In the genomic region with DNA sequence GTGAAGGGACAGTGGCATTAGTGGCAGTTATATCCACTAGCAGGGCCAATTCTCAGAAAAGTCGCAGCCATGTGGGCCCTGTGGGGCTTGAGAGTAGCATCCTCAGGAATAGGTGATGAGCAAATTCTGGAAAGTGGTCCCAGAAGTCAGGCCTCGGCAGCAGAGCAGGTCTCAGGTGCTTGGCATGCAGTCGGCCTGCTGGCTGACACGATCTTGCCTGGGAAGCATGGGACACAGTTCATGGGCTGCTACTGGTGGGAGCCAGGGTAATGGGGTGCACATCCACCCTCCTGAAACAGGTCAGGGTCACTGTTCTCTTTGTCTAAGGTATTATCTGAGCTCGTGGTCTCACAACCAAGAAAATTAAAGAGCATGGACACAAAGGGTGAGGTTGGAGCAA, we compare ENCODE assay signal across 31 cellular contexts. TPM values are rescaled to one million over a fixed set of nuclear protein-coding genes. Genes with fewer than 3 reads are reported as not detected.
"Had no signal": no experiment of that assay in that cellular context is flagged by ENCODE, and none has a peak within 500 bp of the region (broad histone marks: within the 10 kb centered on the region; RNA-seq: fewer than 3 reads in every experiment).

No MANE protein-coding gene starts in this region.

- H3K27me3 ChIP-seq: ascending aorta, Peyer's patch, SJSA1 had no signal

- H3K36me3 ChIP-seq: ascending aorta, cardiac muscle cell, Peyer's patch, SJSA1 had no signal

- ATAC-seq: activated CD4-positive, alpha-beta T cell treated with anti-CD3 and anti-CD28 coated beads for 36 hours; activated CD4-positive, CD25-positive, alpha-beta regulatory T cell treated with anti-CD3 and anti-CD28 coated beads, Interleukin-2, amount 50 U/mL, for 24 hours; activated CD8-positive, alpha-beta T cell treated with anti-CD3 and anti-CD28 coated beads, Interleukin-2, amount 10 ng/mL, durations not matched to agents 7 days and 5 days; PC-3; WTC11 had no signal

- H3K9me3 ChIP-seq: ascending aorta, Peyer's patch, SJSA1, SK-N-SH had no signal

- H3K27ac ChIP-seq: ascending aorta, Peyer's patch, SJSA1 had no signal

- H3K9ac ChIP-seq: SK-N-SH had no signal

- FAIRE-seq: TTC549 had no signal

- H3K4me2 ChIP-seq: SK-N-SH had no signal

- H3K4me3 ChIP-seq: ascending aorta, cardiac muscle cell, Peyer's patch, SJSA1 had no signal

- DNase-seq: activated CD4-positive, alpha-beta T cell treated with anti-CD3 and anti-CD28 coated beads for 36 hours; activated CD4-positive, alpha-beta T cell treated with anti-CD3 and anti-CD28 coated beads, Interleukin-2, amount 10 ng/mL, durations not matched to agents 7 days and 5 days; activated CD4-positive, alpha-beta T cell treated with anti-CD3 and anti-CD28 coated beads, Interleukin-2, amount 50 U/mL, for 48 hours; activated CD8-positive, alpha-beta T cell treated with anti-CD3 and anti-CD28 coated beads, Interleukin-2, amount 10 ng/mL, durations not matched to agents 7 days and 5 days; activated gamma-delta T cell; activated naive CD4-positive, alpha-beta T cell treated with Interleukin-2 at 50 U/mL for 16 hours; activated naive CD8-positive, alpha-beta T cell treated with anti-CD3 and anti-CD28 coated beads, Interleukin-2, amount 10 ng/mL, durations not matched to agents 7 days and 5 days; activated T-cell treated with anti-CD3 and anti-CD28 coated beads, Interleukin-2, amount 50 U/mL, for 24 hours; amygdala; MM.1S; MV-4-11; NCI-H1092; NCI-H1436 treated with DMSO at 0.1 percent for 48 hours; NCI-H1694 treated with DMSO at 0.1 percent for 48 hours; NCI-H2029; NCI-H345; NCI-H524 treated with DMSO at 0.1 percent for 48 hours; NK-92 treated with Interleukin-12 subunit alpha and Interleukin-12 subunit beta, amount 100 ng/mL, for 24 hours; PC-3; Peyer's patch; RPMI8226; SHP77 treated with DMSO at 0.1 percent for 48 hours; SK-N-SH had no signal

- H3K4me1 ChIP-seq: ascending aorta, Peyer's patch, SJSA1 had no signal

RNA-seq across cellular contexts. Expression of gene TMEM45B, which starts 36.8 kb away (rescaled TPM):
- total RNA-seq: activated CD8-positive, alpha-beta T cell treated with anti-CD3 and anti-CD28 coated beads, Interleukin-2, amount 10 ng/mL, durations not matched to agents 7 days and 5 days; ascending aorta; LHCN-M2; NCI-H460; SJSA1 had no signal
- polyA plus RNA-seq: SK-N-SH had no signal
